Comparison of ENCODE assay signal across 9 cellular contexts in genomic region chr19:38417544-38418506, GRCh38. TPM values are rescaled to one million over a fixed set of nuclear protein-coding genes. Genes with fewer than 3 reads are reported as not detected.
DNase-seq lines count a peak whose midpoint lies in the region; ATAC-seq and TF ChIP-seq lines count a peak whose summit lies in the region.
"Had no signal": no experiment of that assay in that cellular context is flagged by ENCODE, and none has a peak within 500 bp of the region (broad histone marks: within the 10 kb centered on the region; RNA-seq: fewer than 3 reads in every experiment).

No MANE protein-coding gene starts in this region.

- no peaks in the 10 kb centered on the region for H3K36me3 ChIP-seq in left ventricle myocardium inferior
- H3K36me3 ChIP-seq: tibial artery had no signal

- ATAC-seq in sciatic nerve: peak; percentile 72
- ATAC-seq in GM19351 (IDR thresholded peaks at IDR 0.05; ENCODE audit: unreplicated experiment): no peak
- ATAC-seq in HG02610 (IDR thresholded peaks at IDR 0.05; ENCODE audit: unreplicated experiment): no peak
- no peak for ATAC-seq in GM21526 (IDR thresholded peaks at IDR 0.05; ENCODE audit: low FRiP score, unreplicated experiment)

- peak overlapping the region; percentile 58 for H3K4me3 ChIP-seq in left ventricle myocardium inferior

- H3K27me3 ChIP-seq in left ventricle myocardium inferior (ENCODE audit: low read depth): peaks cover 66% of the 10 kb centered on the region

- in situ Hi-C loops in GM13977 (cut with MboI; ENCODE audit: low pct_unique_long_range_greater_than_20kb, low sequenced_read_pairs, unreplicated experiment): loop anchor here (25.0 kb wide), 1 partner anchor 519 kb away; the partner anchor contains the start of genes MRPS12 and SARS2

- H3K4me1 ChIP-seq in left ventricle myocardium inferior: peaks cover 12% of the 10 kb centered on the region

- intact Hi-C loops in left ventricle myocardium inferior (cut with micrococcal nuclease) (no loop called here), sciatic nerve (cut with DNase I) (loop anchor here (10.0 kb wide), 1 partner anchor 107 kb away; no protein-coding TSS in a partner anchor)

- DNase-seq in GM13977 (ENCODE audit: low spot score) (peak; percentile 56), NCI-H774 (lab: John Stamatoyannopoulos, UW) (peak; percentile 25), activated T-helper 1 cell treated with Interleukin-2 at 50 U/mL for 16 hours (ENCODE audit: low read depth) (peak; percentile 34), left ventricle myocardium inferior (peak; percentile 65), sciatic nerve (ENCODE audit: low spot score) (peak; percentile 72)

- no peaks in the 10 kb centered on the region for H3K9me3 ChIP-seq in left ventricle myocardium inferior (replicated peaks)
- H3K9me3 ChIP-seq: tibial artery had no signal

- no peak for TF ChIP-seq CTCF in GM13977 (IDR thresholded peaks at IDR 0.05; ENCODE audit: extremely low read depth, insufficient read depth, missing control alignments)
- TF ChIP-seq CTCF in left ventricle myocardium inferior (IDR thresholded peaks at IDR 0.05; ENCODE audit: borderline replicate concordance): no peak

- H3K27ac ChIP-seq in left ventricle myocardium inferior (replicated peaks): no peak overlapping the region
- H3K27ac ChIP-seq: tibial artery had no signal

RNA-seq across cellular contexts. Expression of gene RASGRP4, which starts 8.2 kb away (rescaled TPM):
- 1.5 TPM for total RNA-seq in left ventricle myocardium inferior
- total RNA-seq in sciatic nerve: 7.0 TPM

RNA-seq across cellular contexts. Expression of gene FAM98C, which starts 14.9 kb away (rescaled TPM):
- 11.5 TPM for total RNA-seq in left ventricle myocardium inferior
- total RNA-seq in sciatic nerve: 24.8 TPM

RNA-seq across cellular contexts. Expression of gene RYR1, which starts 15.7 kb away (rescaled TPM):
- total RNA-seq in left ventricle myocardium inferior: 0.74 TPM
- 14.4 TPM for total RNA-seq in sciatic nerve

RNA-seq across cellular contexts. Expression of gene SPRED3, which starts 29.3 kb away (rescaled TPM):
- total RNA-seq in left ventricle myocardium inferior (0.71 TPM), sciatic nerve (2.3 TPM)

RNA-seq across cellular contexts. Expression of gene GGN, which starts 30.0 kb away (rescaled TPM):
- total RNA-seq in left ventricle myocardium inferior: not detected
- total RNA-seq in sciatic nerve: 0.31 TPM
